8 cellular contexts compared by ENCODE assay signal in genomic region chr4:105708376-105709080, GRCh38. TPM values are rescaled to one million over a fixed set of nuclear protein-coding genes. Genes with fewer than 3 reads are reported as not detected.
DNase-seq lines count a peak whose midpoint lies in the region; ATAC-seq, FAIRE-seq and TF ChIP-seq lines count a peak whose summit lies in the region.

A gene with protein sequence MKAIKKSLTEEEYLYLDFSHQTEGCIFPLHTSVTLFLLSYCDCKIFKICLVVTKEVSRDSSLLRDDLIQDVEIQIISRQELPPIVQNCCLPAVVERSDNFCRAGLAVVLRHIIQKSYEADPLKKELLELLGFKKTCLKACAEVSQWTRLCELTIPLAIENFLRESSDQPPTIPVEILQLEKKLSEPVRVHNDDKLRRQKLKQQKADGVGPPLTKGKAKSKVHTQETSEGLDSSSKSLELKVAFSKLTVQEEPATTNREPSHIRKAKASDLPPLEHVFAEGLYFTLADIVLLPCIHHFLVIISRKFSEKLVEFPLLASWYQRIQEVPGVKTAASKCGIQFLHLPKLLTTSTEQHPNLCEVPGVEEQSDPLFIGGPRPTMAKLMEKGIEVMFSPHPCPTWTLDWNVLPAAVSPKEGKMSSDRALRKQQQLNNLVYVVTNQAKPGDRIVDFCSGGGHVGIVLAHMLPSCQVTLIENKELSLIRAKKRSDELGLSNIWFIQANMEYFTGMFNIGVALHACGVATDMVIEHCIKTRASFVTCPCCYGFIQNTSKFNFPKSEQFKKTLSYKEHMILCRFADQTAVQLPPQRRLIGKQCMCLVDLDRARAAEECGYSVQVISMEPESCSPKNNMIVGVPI (plus strand): TSS chr4:105708784. CDS start chr4:105717614, 8,830 bp downstream.
Gene INTS12 (minus strand): TSS chr4:105708689. CDS start chr4:105700005, 8,684 bp downstream.

- no peaks in the 10 kb centered on the region for H3K9me3 Mint-ChIP-seq in activated naive CD8-positive, alpha-beta T cell treated with anti-CD3 and anti-CD28 coated beads, Interleukin-2, amount 50 U/mL, for 24 hours

- no peaks in the 10 kb centered on the region for H3K27me3 Mint-ChIP-seq in activated naive CD8-positive, alpha-beta T cell treated with anti-CD3 and anti-CD28 coated beads, Interleukin-2, amount 50 U/mL, for 24 hours

- WGBS in pancreas, 2 donors, result 0% methylated on average over 40 to 58 of the region's 58 CpGs

- ATAC-seq in HG02759 (IDR thresholded peaks at IDR 0.05; ENCODE audit: unreplicated experiment) (peak; percentile 79), Right ventricle myocardium superior (ENCODE audit: poor library complexity) (peak; percentile 100), pancreas (peak; percentile 98 to 99 (median 99))
- ATAC-seq in activated naive CD8-positive, alpha-beta T cell treated with anti-CD3 and anti-CD28 coated beads, Interleukin-2, amount 50 U/mL, for 24 hours, result peak; percentile 98

- H3K4me3 Mint-ChIP-seq in activated naive CD8-positive, alpha-beta T cell treated with anti-CD3 and anti-CD28 coated beads, Interleukin-2, amount 50 U/mL, for 24 hours, result peak within 1 kb of the TSS; percentile 99

- no peaks in the 10 kb centered on the region for H3K27me3 ChIP-seq in pancreas
- no peaks in the 10 kb centered on the region for H3K27me3 ChIP-seq in tibial artery

- DNase-seq in GM12864 (ENCODE audit: low read depth) (peak; percentile 85), NCI-H1417 (lab: John Stamatoyannopoulos, UW) (peak; percentile 88 to 96 (median 93)), SW 1271 (lab: John Stamatoyannopoulos, UW) (peak; percentile 58 to 76), Right ventricle myocardium superior (peak; percentile 93), pancreas (peak; percentile 90 to 96 (median 92)), tibial artery (peak; percentile 91 to 94)
- peak; percentile 89 for DNase-seq in activated naive CD8-positive, alpha-beta T cell treated with anti-CD3 and anti-CD28 coated beads, Interleukin-2, amount 50 U/mL, for 24 hours

- peak within 1 kb of the TSS; percentile 97 for H3K27ac Mint-ChIP-seq in activated naive CD8-positive, alpha-beta T cell treated with anti-CD3 and anti-CD28 coated beads, Interleukin-2, amount 50 U/mL, for 24 hours

- H3K9me3 ChIP-seq in pancreas (no peaks in the 10 kb centered on the region), tibial artery (no peaks in the 10 kb centered on the region)

- H3K4me1 ChIP-seq in pancreas (peaks cover 6 to 14% (median 11%) of the 10 kb centered on the region in 3 donors), tibial artery (peaks cover 0 to 35% (median 15%) of the 10 kb centered on the region in 4 donors)

- no peak for TF ChIP-seq CTCF in GM12864 (IDR thresholded peaks at IDR 0.05; ENCODE audit: low read depth, low read length, missing control alignments)
- no peak for TF ChIP-seq CTCF in pancreas (IDR thresholded peaks at IDR 0.05)
- no peak for TF ChIP-seq CTCF in tibial artery (IDR thresholded peaks at IDR 0.05)

- H3K27ac ChIP-seq in pancreas (peak within 1 kb of the TSS; percentile 80 to 93 (median 88)), tibial artery (peak within 1 kb of the TSS; percentile 88 to 91)

- H3K4me3 ChIP-seq in GM12864 (ENCODE audit: low read depth, low read length), result peak within 1 kb of the TSS; percentile 91
- H3K4me3 ChIP-seq in pancreas, result peak within 1 kb of the TSS; percentile 71 to 89 (median 80)
- H3K4me3 ChIP-seq in tibial artery, result peak within 1 kb of the TSS; percentile 82 to 89

- H3K4me1 Mint-ChIP-seq in activated naive CD8-positive, alpha-beta T cell treated with anti-CD3 and anti-CD28 coated beads, Interleukin-2, amount 50 U/mL, for 24 hours, result peaks cover 35% of the 10 kb centered on the region

- FAIRE-seq in pancreas (lab: Jason Lieb, UNC), result no peak

- H3K36me3 ChIP-seq in pancreas (no peaks in the 10 kb centered on the region), tibial artery (no peaks in the 10 kb centered on the region)

- H3K36me3 Mint-ChIP-seq in activated naive CD8-positive, alpha-beta T cell treated with anti-CD3 and anti-CD28 coated beads, Interleukin-2, amount 50 U/mL, for 24 hours (ENCODE audit: low read depth), result peaks cover 12% of the 10 kb centered on the region

- intact Hi-C loops in Right ventricle myocardium superior (cut with DNase I), result no loop called here
- intact Hi-C loops in pancreas (cut with DNase I), result no loop called here
- intact Hi-C loops in tibial artery (cut with DNase I; ENCODE audit: low total_unique reads), result no loop called here

RNA-seq across cellular contexts. Expression of the first gene that starts in this region (rescaled TPM):
- total RNA-seq in Right ventricle myocardium superior, result 3.4 TPM
- total RNA-seq in pancreas, result 1 to 10 TPM; 1.4 to 5.7 (median 3.7) TPM
- 1 to 10 TPM; 1.3 to 1.9 TPM for polyA plus RNA-seq in pancreas

RNA-seq across cellular contexts. Expression of gene INTS12, which starts in this region (rescaled TPM):
- total RNA-seq in Right ventricle myocardium superior, result 21.0 TPM
- total RNA-seq in pancreas, result 1 to 10 TPM; 5.3 to 10.0 (median 7.0) TPM
- polyA plus RNA-seq in pancreas, result 10 to 100 TPM in 1 of 2 donors, 1 to 10 TPM in 1; 6.6 to 12.8 TPM

Comparison
In these comparisons a context has a peak if more than half of its experiments do, and no peak if none do; other contexts are left out.
1. Peak in every context shown above with its lines: DNase-seq, ATAC-seq, H3K4me3 ChIP-seq and H3K27ac ChIP-seq.